ENCODE assay signal across 1 cellular context in the genomic region with DNA sequence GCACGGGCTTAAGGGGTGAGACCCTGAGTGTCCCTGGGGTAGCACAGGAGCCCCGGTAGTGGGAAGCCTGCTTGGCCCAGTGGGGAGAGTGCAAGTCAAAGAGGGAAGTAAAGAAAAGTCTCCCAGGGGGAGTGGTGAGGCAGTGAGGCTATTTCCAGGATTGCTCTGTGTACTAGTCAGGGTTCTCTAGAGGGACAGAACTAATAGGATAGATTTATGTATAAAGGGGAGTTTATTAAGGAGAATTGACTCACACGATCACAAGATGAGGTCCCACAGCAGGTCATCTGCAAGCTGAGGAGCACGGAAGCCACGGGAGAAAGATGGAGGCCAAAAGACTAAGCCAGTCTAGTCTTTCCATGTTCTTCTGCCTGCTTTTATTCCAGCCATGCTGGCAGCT.
TF ChIP-seq lines count a peak whose summit lies in the region.

No MANE protein-coding gene starts in this region.

TF ChIP-seq in K562, 482 proteins besides CTCF, POLR2A, EP300 and RAD21:
- no peak for TF ChIP-seq BMI1 (IDR thresholded peaks at IDR 0.05; ENCODE audit: low read length)
- TF ChIP-seq SMAD2 (IDR thresholded peaks at IDR 0.05; ENCODE audit: low read depth, low read length), result no peak
- TF ChIP-seq GABPB1 (CRISPR knock-in tag; IDR thresholded peaks at IDR 0.05), result no peak
- TF ChIP-seq POLR2G (IDR thresholded peaks at IDR 0.05; ENCODE audit: low read depth, low read length), result no peak
- TF ChIP-seq TFAM (CRISPR knock-in tag; conservative IDR thresholded peaks at IDR 0.05), result no peak
- TF ChIP-seq ZNF695 (CRISPR knock-in tag; IDR thresholded peaks at IDR 0.05), result no peak
- TF ChIP-seq GABPA (tag; conservative IDR thresholded peaks at IDR 0.05; ENCODE audit: low read depth), result no peak
- TF ChIP-seq, protein P1, sequence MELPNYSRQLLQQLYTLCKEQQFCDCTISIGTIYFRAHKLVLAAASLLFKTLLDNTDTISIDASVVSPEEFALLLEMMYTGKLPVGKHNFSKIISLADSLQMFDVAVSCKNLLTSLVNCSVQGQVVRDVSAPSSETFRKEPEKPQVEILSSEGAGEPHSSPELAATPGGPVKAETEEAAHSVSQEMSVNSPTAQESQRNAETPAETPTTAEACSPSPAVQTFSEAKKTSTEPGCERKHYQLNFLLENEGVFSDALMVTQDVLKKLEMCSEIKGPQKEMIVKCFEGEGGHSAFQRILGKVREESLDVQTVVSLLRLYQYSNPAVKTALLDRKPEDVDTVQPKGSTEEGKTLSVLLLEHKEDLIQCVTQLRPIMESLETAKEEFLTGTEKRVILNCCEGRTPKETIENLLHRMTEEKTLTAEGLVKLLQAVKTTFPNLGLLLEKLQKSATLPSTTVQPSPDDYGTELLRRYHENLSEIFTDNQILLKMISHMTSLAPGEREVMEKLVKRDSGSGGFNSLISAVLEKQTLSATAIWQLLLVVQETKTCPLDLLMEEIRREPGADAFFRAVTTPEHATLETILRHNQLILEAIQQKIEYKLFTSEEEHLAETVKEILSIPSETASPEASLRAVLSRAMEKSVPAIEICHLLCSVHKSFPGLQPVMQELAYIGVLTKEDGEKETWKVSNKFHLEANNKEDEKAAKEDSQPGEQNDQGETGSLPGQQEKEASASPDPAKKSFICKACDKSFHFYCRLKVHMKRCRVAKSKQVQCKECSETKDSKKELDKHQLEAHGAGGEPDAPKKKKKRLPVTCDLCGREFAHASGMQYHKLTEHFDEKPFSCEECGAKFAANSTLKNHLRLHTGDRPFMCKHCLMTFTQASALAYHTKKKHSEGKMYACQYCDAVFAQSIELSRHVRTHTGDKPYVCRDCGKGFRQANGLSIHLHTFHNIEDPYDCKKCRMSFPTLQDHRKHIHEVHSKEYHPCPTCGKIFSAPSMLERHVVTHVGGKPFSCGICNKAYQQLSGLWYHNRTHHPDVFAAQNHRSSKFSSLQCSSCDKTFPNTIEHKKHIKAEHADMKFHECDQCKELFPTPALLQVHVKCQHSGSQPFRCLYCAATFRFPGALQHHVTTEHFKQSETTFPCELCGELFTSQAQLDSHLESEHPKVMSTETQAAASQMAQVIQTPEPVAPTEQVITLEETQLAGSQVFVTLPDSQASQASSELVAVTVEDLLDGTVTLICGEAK (IDR thresholded peaks at IDR 0.05), result no peak
- TF ChIP-seq, protein P1 (CRISPR knock-in tag; IDR thresholded peaks at IDR 0.05), result no peak
- TF ChIP-seq, protein P2, sequence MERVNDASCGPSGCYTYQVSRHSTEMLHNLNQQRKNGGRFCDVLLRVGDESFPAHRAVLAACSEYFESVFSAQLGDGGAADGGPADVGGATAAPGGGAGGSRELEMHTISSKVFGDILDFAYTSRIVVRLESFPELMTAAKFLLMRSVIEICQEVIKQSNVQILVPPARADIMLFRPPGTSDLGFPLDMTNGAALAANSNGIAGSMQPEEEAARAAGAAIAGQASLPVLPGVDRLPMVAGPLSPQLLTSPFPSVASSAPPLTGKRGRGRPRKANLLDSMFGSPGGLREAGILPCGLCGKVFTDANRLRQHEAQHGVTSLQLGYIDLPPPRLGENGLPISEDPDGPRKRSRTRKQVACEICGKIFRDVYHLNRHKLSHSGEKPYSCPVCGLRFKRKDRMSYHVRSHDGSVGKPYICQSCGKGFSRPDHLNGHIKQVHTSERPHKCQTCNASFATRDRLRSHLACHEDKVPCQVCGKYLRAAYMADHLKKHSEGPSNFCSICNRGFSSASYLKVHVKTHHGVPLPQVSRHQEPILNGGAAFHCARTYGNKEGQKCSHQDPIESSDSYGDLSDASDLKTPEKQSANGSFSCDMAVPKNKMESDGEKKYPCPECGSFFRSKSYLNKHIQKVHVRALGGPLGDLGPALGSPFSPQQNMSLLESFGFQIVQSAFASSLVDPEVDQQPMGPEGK (CRISPR knock-in tag; IDR thresholded peaks at IDR 0.05; ENCODE audit: borderline replicate concordance), result no peak
- TF ChIP-seq KLF10 (CRISPR knock-in tag; IDR thresholded peaks at IDR 0.05), result no peak
- no peak for TF ChIP-seq FOXK1 (CRISPR knock-in tag; IDR thresholded peaks at IDR 0.05; ENCODE audit: borderline replicate concordance)
- no peak for TF ChIP-seq HOXB6 (CRISPR knock-in tag; IDR thresholded peaks at IDR 0.05; ENCODE audit: borderline replicate concordance)
- TF ChIP-seq CBFB (CRISPR knock-in tag; IDR thresholded peaks at IDR 0.05), result no peak
- no peak for TF ChIP-seq ZNF77 (CRISPR knock-in tag; IDR thresholded peaks at IDR 0.05)
- TF ChIP-seq TGIF2 (CRISPR knock-in tag; IDR thresholded peaks at IDR 0.05), result no peak
- TF ChIP-seq DACH1 (IDR thresholded peaks at IDR 0.05; ENCODE audit: partially characterized antibody), result no peak
- no peak for TF ChIP-seq BRCA1 (IDR thresholded peaks at IDR 0.05)
- TF ChIP-seq BRCA1 (CRISPR knock-in tag; IDR thresholded peaks at IDR 0.05), result no peak
- TF ChIP-seq JUNB (CRISPR knock-in tag; conservative IDR thresholded peaks at IDR 0.05), result no peak
TF ChIP-seq in K562: peak in this region for 0.
